23 cellular contexts compared by ENCODE assay signal in genomic region chr16:46950009-46950408, GRCh38.
"Had no signal": no experiment of that assay in that cellular context is flagged by ENCODE, and none has a peak within 500 bp of the region (broad histone marks: within the 10 kb centered on the region; RNA-seq: fewer than 3 reads in every experiment).

No MANE protein-coding gene starts in this region.

- H3K27me3 Mint-ChIP-seq: activated CD4-positive, alpha-beta T cell treated with anti-CD3 and anti-CD28 coated beads, Interleukin-2, amount 10 ng/mL, durations not matched to agents 7 days and 5 days; activated CD8-positive, alpha-beta T cell treated with anti-CD3 and anti-CD28 coated beads for 36 hours; activated naive CD4-positive, alpha-beta T cell treated with anti-CD3 and anti-CD28 coated beads, Interleukin-2, amount 50 U/mL, for 24 hours had no signal

- H3K9me3 Mint-ChIP-seq: activated CD4-positive, alpha-beta T cell treated with anti-CD3 and anti-CD28 coated beads, Interleukin-2, amount 10 ng/mL, durations not matched to agents 7 days and 5 days; activated CD8-positive, alpha-beta T cell treated with anti-CD3 and anti-CD28 coated beads for 36 hours; activated naive CD4-positive, alpha-beta T cell treated with anti-CD3 and anti-CD28 coated beads, Interleukin-2, amount 50 U/mL, for 24 hours; activated T-helper 2 cell treated with anti-CD3 and anti-CD28 coated beads, Interferon-gamma antibody, Interleukin-2, Interleukin-4, amounts not matched to agents 10 μg/mL and 5 μg/mL and 100 μg/mL, durations not matched to agents 14 hours and 24 hours and 36 hours; T-helper 1 cell treated with Interleukin-12 subunit alpha and Interleukin-12 subunit beta and Interleukin-4 antibody, amounts not matched to agents 30 μg/mL and 1 μg/mL, for 36 hours; WTC11 had no signal

- H3K27ac ChIP-seq: breast epithelium, PC-9 had no signal

- H3K27ac Mint-ChIP-seq: activated CD4-positive, alpha-beta T cell treated with anti-CD3 and anti-CD28 coated beads, Interleukin-2, amount 10 ng/mL, durations not matched to agents 7 days and 5 days; activated CD8-positive, alpha-beta T cell treated with anti-CD3 and anti-CD28 coated beads for 36 hours; activated naive CD4-positive, alpha-beta T cell treated with anti-CD3 and anti-CD28 coated beads, Interleukin-2, amount 50 U/mL, for 24 hours; activated T-helper 2 cell treated with anti-CD3 and anti-CD28 coated beads, Interferon-gamma antibody, Interleukin-2, Interleukin-4, amounts not matched to agents 10 μg/mL and 5 μg/mL and 100 μg/mL, durations not matched to agents 14 hours and 24 hours and 36 hours; T-helper 1 cell treated with Interleukin-12 subunit alpha and Interleukin-12 subunit beta and Interleukin-4 antibody, amounts not matched to agents 30 μg/mL and 1 μg/mL, for 36 hours had no signal

- H3K4me1 Mint-ChIP-seq: activated naive CD4-positive, alpha-beta T cell treated with anti-CD3 and anti-CD28 coated beads, Interleukin-2, amount 50 U/mL, for 24 hours; WTC11 had no signal

- ATAC-seq: WTC11 had no signal

- H3K4me3 ChIP-seq: breast epithelium, PC-9 had no signal

- DNase-seq: activated CD4-positive, alpha-beta T cell treated with anti-CD3 and anti-CD28 coated beads, Interleukin-2, amount 10 ng/mL, durations not matched to agents 7 days and 5 days; activated CD4-positive, CD25-positive, alpha-beta regulatory T cell treated with anti-CD3 and anti-CD28 coated beads, Interleukin-2, amount 50 U/mL, for 72 hours; activated CD8-positive, alpha-beta memory T cell treated with anti-CD3 and anti-CD28 coated beads, Interleukin-2, amount 50 U/mL, for 4 hours; activated naive CD4-positive, alpha-beta T cell; activated T-cell treated with anti-CD3 and anti-CD28 coated beads, Interleukin-2, amount 50 U/mL, for 1 hour; aorta; caudate nucleus; MM.1S; NCI-H1105; NCI-H1436; NCI-H1694 treated with DMSO at 0.1 percent for 48 hours; NCI-H2029 treated with DMSO at 0.1 percent for 48 hours; NCI-H345; NCI-H510A; NCI-H526 treated with DMSO at 0.1 percent for 48 hours; PC-9; SHP77 treated with DMSO at 0.1 percent for 48 hours had no signal

- H3K4me3 Mint-ChIP-seq: activated CD4-positive, alpha-beta T cell treated with anti-CD3 and anti-CD28 coated beads, Interleukin-2, amount 10 ng/mL, durations not matched to agents 7 days and 5 days; activated CD8-positive, alpha-beta T cell treated with anti-CD3 and anti-CD28 coated beads for 36 hours; activated naive CD4-positive, alpha-beta T cell treated with anti-CD3 and anti-CD28 coated beads, Interleukin-2, amount 50 U/mL, for 24 hours; T-helper 1 cell treated with Interleukin-12 subunit alpha and Interleukin-12 subunit beta and Interleukin-4 antibody, amounts not matched to agents 30 μg/mL and 1 μg/mL, for 36 hours; WTC11 had no signal
